11 cellular contexts compared by ENCODE assay signal in the genomic region with DNA sequence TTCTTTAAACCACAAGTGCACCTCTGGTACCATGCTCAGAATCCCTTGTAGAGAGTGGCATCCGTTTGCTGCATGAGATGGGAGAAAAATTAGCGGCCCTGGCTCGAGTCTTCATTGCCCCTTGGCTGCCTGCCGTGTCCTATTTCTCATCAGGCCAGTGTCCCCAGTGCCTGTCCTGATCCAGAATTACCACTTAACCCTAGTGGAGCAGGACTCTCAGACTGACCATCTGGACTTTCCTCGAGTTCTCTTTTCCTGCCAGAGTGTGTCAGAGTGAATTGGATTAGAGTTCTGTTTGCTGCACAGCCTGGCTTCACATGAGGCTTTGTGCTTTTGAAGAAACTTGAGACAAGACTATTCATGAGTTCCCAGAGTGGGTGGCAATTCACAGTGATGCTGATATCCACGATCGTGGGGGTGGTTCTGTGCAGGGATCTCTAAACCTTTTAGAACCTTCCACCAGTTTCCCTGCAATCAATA.
DNase-seq lines count a peak whose midpoint lies in the region; ATAC-seq and TF ChIP-seq lines count a peak whose summit lies in the region.
"Had no signal": no experiment of that assay in that cellular context is flagged by ENCODE, and none has a peak within 500 bp of the region (broad histone marks: within the 10 kb centered on the region; RNA-seq: fewer than 3 reads in every experiment).

No MANE protein-coding gene starts in this region.

- H2BK120ac ChIP-seq in IMR-90 (ENCODE audit: low read depth, low read length): peak overlapping the region; percentile 84

- H2AFZ ChIP-seq in IMR-90 (replicated peaks; ENCODE audit: low read length, poor library complexity): no peak overlapping the region

- no peak for TF ChIP-seq EP300 in esophagus muscularis mucosa (IDR thresholded peaks at IDR 0.05)
- no peak for TF ChIP-seq EP300 in stomach (IDR thresholded peaks at IDR 0.05)

- H3K79me1 ChIP-seq in IMR-90 (ENCODE audit: low read depth in 1 of 2, low read length in 2 of 2): peaks cover 20 to 78% of the 10 kb centered on the region in 2 experiments; a peak in 3 of 4 replicates

- peak overlapping the region; percentile 74 for H2BK20ac ChIP-seq in IMR-90 (ENCODE audit: low read depth, low read length)

- CTCF ChIA-PET in IMR-90 (lab: Yijun Ruan, JAX): no interaction called here

- dilution Hi-C loops in IMR-90 (cut with HindIII; ENCODE audit: low sequenced_read_pairs, unreplicated experiment): no loop called here

- H3K4me3 ChIP-seq in IMR-90 (ENCODE audit: insufficient read depth, low read depth, low read length) (no peak overlapping the region), esophagus muscularis mucosa (no peak overlapping the region), right lobe of liver (no peak overlapping the region), stomach (no peak overlapping the region), esophagus squamous epithelium (no peak overlapping the region), thyroid gland (replicated peaks in 1 of 3) (no peak overlapping the region)

- no peaks in the 10 kb centered on the region for H3K9me3 ChIP-seq in IMR-90 (ENCODE audit: control insufficient read depth, insufficient read depth, low read length)
- no peaks in the 10 kb centered on the region for H3K9me3 ChIP-seq in esophagus muscularis mucosa
- H3K9me3 ChIP-seq in right lobe of liver: no peaks in the 10 kb centered on the region
- no peaks in the 10 kb centered on the region for H3K9me3 ChIP-seq in stomach
- H3K9me3 ChIP-seq in esophagus squamous epithelium: no peaks in the 10 kb centered on the region
- no peaks in the 10 kb centered on the region for H3K9me3 ChIP-seq in thyroid gland

- peak; percentile 31 for ATAC-seq in IMR-90 (ENCODE audit: low read depth)
- ATAC-seq in right lobe of liver: peak; percentile 42 to 61 (median 52)
- ATAC-seq in GM21737 (IDR thresholded peaks at IDR 0.05; ENCODE audit: unreplicated experiment): no peak
- ATAC-seq: HCT116 had no signal

- intact Hi-C loops in IMR-90 (cut with micrococcal nuclease) (no loop called here), esophagus muscularis mucosa (cut with DNase I) (no loop called here), right lobe of liver (cut with DNase I) (no loop called here), stomach (cut with DNase I; ENCODE audit: low total_unique reads) (no loop called here), esophagus squamous epithelium (cut with DNase I) (no loop called here), thyroid gland (cut with DNase I) (no loop called here)

- H4K20me1 ChIP-seq in IMR-90 (ENCODE audit: insufficient read depth, low read length): peaks cover 73% of the 10 kb centered on the region

- peak overlapping the region; percentile 68 for H3K56ac ChIP-seq in IMR-90 (ENCODE audit: extremely low read depth, insufficient read depth, low read length)

- H2BK15ac ChIP-seq in IMR-90 (ENCODE audit: low read depth, low read length): peak overlapping the region; percentile 80

- H3K18ac ChIP-seq in IMR-90 (ENCODE audit: low read depth, low read length): peak overlapping the region; percentile 68

- peak overlapping the region; percentile 68 for H3K4me2 ChIP-seq in IMR-90 (ENCODE audit: low read depth, low read length)

- H3K4me1 ChIP-seq in IMR-90 (ENCODE audit: control insufficient read depth, insufficient read depth, low read length): peaks cover 27% of the 10 kb centered on the region
- peaks cover 21 to 39% (median 35%) of the 10 kb centered on the region in 4 donors for H3K4me1 ChIP-seq in esophagus muscularis mucosa
- peaks cover 0 to 4% (median 0%) of the 10 kb centered on the region in 4 donors for H3K4me1 ChIP-seq in right lobe of liver
- H3K4me1 ChIP-seq in stomach: peaks cover 0 to 22% (median 18%) of the 10 kb centered on the region in 4 donors
- H3K4me1 ChIP-seq in esophagus squamous epithelium: peaks cover 0 to 25% (median 20%) of the 10 kb centered on the region in 3 donors
- H3K4me1 ChIP-seq in thyroid gland: peaks cover 3 to 37% of the 10 kb centered on the region in 2 donors

- H4K5ac ChIP-seq in IMR-90 (ENCODE audit: low read depth, low read length): peak overlapping the region; percentile 62

- peak overlapping the region; percentile 70 for H2AK9ac ChIP-seq in IMR-90 (replicated peaks; ENCODE audit: low read depth, low read length, poor library complexity)

- peak overlapping the region; percentile 87 for H3K27ac ChIP-seq in IMR-90 (ENCODE audit: insufficient read depth, low read length)
- H3K27ac ChIP-seq in esophagus muscularis mucosa (replicated peaks in 1 of 4): peak overlapping the region; percentile 8 to 42 (median 26)
- H3K27ac ChIP-seq in right lobe of liver: peak overlapping the region in 1 of 3 donors; percentile 36
- H3K27ac ChIP-seq in stomach: peak overlapping the region in 4 of 5 donors; percentile 18 to 61 (median 44)
- peak overlapping the region in 2 of 4 donors; percentile 6 to 7 for H3K27ac ChIP-seq in esophagus squamous epithelium
- H3K27ac ChIP-seq in thyroid gland: peak overlapping the region in 1 of 3 donors; percentile 63

- DNase-seq in IMR-90 (peak; percentile 84), esophagus muscularis mucosa (ENCODE audit: extremely low spot score) (no peak), right lobe of liver (no peak), stomach (no peak), esophagus squamous epithelium (lab: John Stamatoyannopoulos, UW) (no peak), thyroid gland (no peak)
- DNase-seq in activated effector memory CD4-positive, alpha-beta T cell treated with anti-CD3 and anti-CD28 coated beads, Interleukin-2, amount 50 U/mL, for 16 hours: no peak
- DNase-seq: activated effector memory CD4-positive, alpha-beta T cell treated with Interleukin-2 at 50 U/mL for 16 hours; small intestine had no signal

- H3K36me3 ChIP-seq in IMR-90 (ENCODE audit: control insufficient read depth, insufficient read depth, low read length) (peaks cover 11% of the 10 kb centered on the region), esophagus muscularis mucosa (peaks cover 0 to 4% (median 0%) of the 10 kb centered on the region in 4 donors), right lobe of liver (no peaks in the 10 kb centered on the region), stomach (no peaks in the 10 kb centered on the region), esophagus squamous epithelium (no peaks in the 10 kb centered on the region), thyroid gland (no peaks in the 10 kb centered on the region)

- H3K27me3 ChIP-seq in IMR-90 (ENCODE audit: control insufficient read depth, insufficient read depth, low read length): no peaks in the 10 kb centered on the region
- H3K27me3 ChIP-seq in esophagus muscularis mucosa: no peaks in the 10 kb centered on the region
- H3K27me3 ChIP-seq in right lobe of liver: no peaks in the 10 kb centered on the region
- H3K27me3 ChIP-seq in stomach: no peaks in the 10 kb centered on the region
- no peaks in the 10 kb centered on the region for H3K27me3 ChIP-seq in esophagus squamous epithelium
- H3K27me3 ChIP-seq in thyroid gland: no peaks in the 10 kb centered on the region

- peaks cover 35% of the 10 kb centered on the region for H3K9me1 ChIP-seq in IMR-90 (ENCODE audit: insufficient read depth, low read length)

- peak overlapping the region; percentile 31; the same call in 1 of the 2 replicates for H3K9ac ChIP-seq in IMR-90 (ENCODE audit: low read depth, low read length)

- peak overlapping the region; percentile 86 for H2AK5ac ChIP-seq in IMR-90 (ENCODE audit: low read depth, low read length)

- BruUV-seq in IMR-90 (replicated peaks; lab: Mats Ljungman, UMichigan): no TSS peak

- TF ChIP-seq POLR2A in IMR-90 (IDR thresholded peaks at IDR 0.05; ENCODE audit: low read depth, low read length) (no peak; the same call in 1 of the 2 replicates), esophagus muscularis mucosa (IDR thresholded peaks at IDR 0.05; ENCODE audit: low read depth) (no peak), right lobe of liver (IDR thresholded peaks at IDR 0.05) (no peak), stomach (IDR thresholded peaks at IDR 0.05) (no peak), esophagus squamous epithelium (IDR thresholded peaks at IDR 0.05) (no peak), thyroid gland (IDR thresholded peaks at IDR 0.05) (no peak)

- POLR2A ChIA-PET in IMR-90 (lab: Charles Lee; ENCODE audit: unreplicated experiment): no interaction called here

- peak overlapping the region; percentile 91 for H2BK5ac ChIP-seq in IMR-90 (ENCODE audit: low read depth, low read length, poor library complexity, severe bottlenecking)

- H3K4ac ChIP-seq in IMR-90 (ENCODE audit: low read depth, low read length): peak overlapping the region; percentile 61

- H3K23ac ChIP-seq in IMR-90 (ENCODE audit: low read depth, low read length): peak overlapping the region; percentile 79

- TF ChIP-seq RAD21 in IMR-90 (IDR thresholded peaks at IDR 0.05; ENCODE audit: low read length): no peak

- in situ Hi-C loops in IMR-90 (cut with MboI; ENCODE audit: low sequenced_read_pairs): no loop called here

- H4K8ac ChIP-seq in IMR-90 (ENCODE audit: low read depth in 2 of 2, low read length in 2 of 2): peak overlapping the region; percentile 58 to 88

- peak overlapping the region; percentile 72 for H3K14ac ChIP-seq in IMR-90 (replicated peaks; ENCODE audit: low read depth, low read length)

- WGBS in IMR-90 (ENCODE audit: extremely low coverage in 2 of 2, insufficient read length in 1 of 2), 2 experiments: no CpG with 5 or more reads among the region's 7 CpGs
- 63% methylated on average over 7 of the region's 7 CpGs for WGBS in esophagus muscularis mucosa
- 31% methylated on average over 7 of the region's 7 CpGs for WGBS in right lobe of liver (ENCODE audit: insufficient coverage, low coverage, low lambda C conversion rate, missing lambda C conversion rate)
- 55 to 69% (median 58%) methylated on average over 3 to 7 of the region's 7 CpGs for WGBS in stomach, 5 donors
- 43 to 49% methylated on average over 6 to 7 of the region's 7 CpGs for WGBS in esophagus squamous epithelium, 2 donors
- 41 to 64% methylated on average over 6 to 7 of the region's 7 CpGs for WGBS in thyroid gland, 2 donors

- H4K91ac ChIP-seq in IMR-90 (ENCODE audit: insufficient read depth, low read depth, low read length): peak overlapping the region; percentile 79

- TF ChIP-seq CTCF in IMR-90 (conservative IDR thresholded peaks at IDR 0.05; ENCODE audit: low read depth, low read length) (no peak), esophagus muscularis mucosa (IDR thresholded peaks at IDR 0.05) (no peak), right lobe of liver (IDR thresholded peaks at IDR 0.05) (no peak), stomach (IDR thresholded peaks at IDR 0.05) (no peak), esophagus squamous epithelium (IDR thresholded peaks at IDR 0.05) (no peak), thyroid gland (IDR thresholded peaks at IDR 0.05) (no peak)

TF ChIP-seq in IMR-90, 13 proteins besides CTCF, POLR2A, EP300 and RAD21 (continues in another document):
- no peak for TF ChIP-seq MXI1 (IDR thresholded peaks at IDR 0.05; ENCODE audit: borderline replicate concordance, low read depth, low read length)
- TF ChIP-seq MAFK (IDR thresholded peaks at IDR 0.05; ENCODE audit: low read depth, low read length): no peak
- no peak for TF ChIP-seq SMC3 (IDR thresholded peaks at IDR 0.05; ENCODE audit: low read depth, low read length)
- TF ChIP-seq RFX5 (IDR thresholded peaks at IDR 0.05; ENCODE audit: low read depth, low read length): no peak
- TF ChIP-seq MAZ (IDR thresholded peaks at IDR 0.05; ENCODE audit: borderline replicate concordance, low read depth, low read length): no peak
